In genomic region chr2:23452853-23453420, GRCh38 we compare ENCODE assay signal across 9 cellular contexts.
DNase-seq lines count a peak whose midpoint lies in the region; FAIRE-seq and TF ChIP-seq lines count a peak whose summit lies in the region.
"Had no signal": no experiment of that assay in that cellular context is flagged by ENCODE, and none has a peak within 500 bp of the region (broad histone marks: within the 10 kb centered on the region; RNA-seq: fewer than 3 reads in every experiment).

No MANE protein-coding gene starts in this region.

- H4K20me1 ChIP-seq in OCI-LY3 (ENCODE audit: insufficient read depth, low read length) (no peaks in the 10 kb centered on the region), MM.1S (ENCODE audit: insufficient read depth, low read length) (no peaks in the 10 kb centered on the region)

- H3K27me3 ChIP-seq in OCI-LY3 (ENCODE audit: low read depth, low read length) (no peaks in the 10 kb centered on the region; the same call in 1 of the 2 replicates), MM.1S (replicated peaks; ENCODE audit: insufficient read depth, low read length) (no peaks in the 10 kb centered on the region)

- DNase-seq in GM13976 (ENCODE audit: low spot score) (peak; percentile 50), H4 (ENCODE audit: low spot score) (peak; percentile 66), epidermal melanocyte (ENCODE audit: insufficient read length, low spot score) (peak; percentile 41), urothelium cell line (ENCODE audit: low spot score) (peak; percentile 78), GM19240 (ENCODE audit: insufficient read length, low spot score) (no peak), MM.1S (no peak), GOT3 (lab: John Stamatoyannopoulos, UW) (no peak)

- in situ Hi-C loops in GM13976 (cut with MboI; ENCODE audit: low sequenced_read_pairs, unreplicated experiment), result no loop called here

- no peak overlapping the region for H3K4me3 ChIP-seq in OCI-LY3 (ENCODE audit: low read length)
- no peak overlapping the region for H3K4me3 ChIP-seq in MM.1S (ENCODE audit: low read length)

- H3K9me2 ChIP-seq in MM.1S (replicated peaks; ENCODE audit: insufficient read depth, low read length), result no peaks in the 10 kb centered on the region

- no peaks in the 10 kb centered on the region for H3F3A ChIP-seq in MM.1S (ENCODE audit: insufficient read depth, low read length)

- H3K27ac ChIP-seq in OCI-LY3 (ENCODE audit: low read length) (no peak overlapping the region), MM.1S (ENCODE audit: low read length) (no peak overlapping the region)

- H2AFZ ChIP-seq in OCI-LY3 (ENCODE audit: low read depth, low read length) (no peak overlapping the region), MM.1S (ENCODE audit: low read length) (no peak overlapping the region)

- peak; percentile 17 for FAIRE-seq in urothelium cell line (lab: Jason Lieb, UNC)
- FAIRE-seq: endometrium had no signal

- H3K79me2 ChIP-seq in OCI-LY3 (ENCODE audit: low read length) (no peaks in the 10 kb centered on the region), MM.1S (ENCODE audit: low read length) (no peaks in the 10 kb centered on the region)

- H3K36me3 ChIP-seq in OCI-LY3 (replicated peaks; ENCODE audit: low read depth, low read length), result no peaks in the 10 kb centered on the region
- H3K36me3 ChIP-seq in MM.1S (replicated peaks; ENCODE audit: insufficient read depth, low read length), result no peaks in the 10 kb centered on the region

- H3K9ac ChIP-seq in OCI-LY3 (ENCODE audit: low read length), result no peak overlapping the region
- no peak overlapping the region for H3K9ac ChIP-seq in MM.1S (ENCODE audit: low read length)

- H3K9me3 ChIP-seq in OCI-LY3 (ENCODE audit: insufficient read depth, low read length) (no peaks in the 10 kb centered on the region), MM.1S (replicated peaks; ENCODE audit: insufficient read depth, low read length) (no peaks in the 10 kb centered on the region)

- H3K4me1 ChIP-seq in OCI-LY3 (ENCODE audit: low read length) (peaks cover 24% of the 10 kb centered on the region), MM.1S (ENCODE audit: low read length) (no peaks in the 10 kb centered on the region)

- H3K4me2 ChIP-seq in OCI-LY3 (ENCODE audit: low read length) (peak overlapping the region; percentile 11; the same call in 1 of the 2 replicates), MM.1S (ENCODE audit: low read depth, low read length) (no peak overlapping the region)

- no peak for TF ChIP-seq CTCF in GM13976 (IDR thresholded peaks at IDR 0.05; ENCODE audit: borderline replicate concordance, control extremely low read depth, extremely low read depth, insufficient read depth, missing control alignments)
- no peak for TF ChIP-seq CTCF in OCI-LY3 (IDR thresholded peaks at IDR 0.05; ENCODE audit: low read depth, low read length)
- no peak for TF ChIP-seq CTCF in MM.1S (IDR thresholded peaks at IDR 0.05; ENCODE audit: low read length)

Comparison
In these comparisons a context has a peak if more than half of its experiments do, and no peak if none do; other contexts are left out.
1. DNase-seq: peak in GM13976 (single experiment), H4 (single experiment), epidermal melanocyte (single experiment) and urothelium cell line (single experiment); none in GM19240 (single experiment), MM.1S (single experiment) and GOT3 (single experiment).